15 cellular contexts compared by ENCODE assay signal in genomic region chr21:34374462-34374861, GRCh38. TPM values are rescaled to one million over a fixed set of nuclear protein-coding genes. Genes with fewer than 3 reads are reported as not detected.
A peak's percentile ranks its signal among the peaks of the same experiment; 100 is the strongest.
DNase-seq lines count a peak whose midpoint lies in the region; ATAC-seq, FAIRE-seq and TF ChIP-seq lines count a peak whose summit lies in the region.
"Not testable (repeated sequence)": the region's sequence is repeated elsewhere in the genome, so short reads cannot be mapped to it uniquely, and the experiment has no call there.
"Had no signal": no experiment of that assay in that cellular context is flagged by ENCODE, and none has a peak within 500 bp of the region (broad histone marks: within the 10 kb centered on the region; RNA-seq: fewer than 3 reads in every experiment).

No MANE protein-coding gene starts in this region.

- TF ChIP-seq EP300 in HepG2 (IDR thresholded peaks at IDR 0.05; ENCODE audit: low read depth in 2 of 2, low read length in 2 of 2); HepG2 (CRISPR knock-in tag; IDR thresholded peaks at IDR 0.05; ENCODE audit: borderline replicate concordance); upper lobe of left lung (IDR thresholded peaks at IDR 0.05): not testable (repeated sequence)

- H3K9ac ChIP-seq in HepG2 (ENCODE audit: insufficient read depth, low read depth, low read length), result not testable (repeated sequence)

- H4K20me1 ChIP-seq in HepG2 (ENCODE audit: insufficient read depth, low read length), result not testable (repeated sequence)

- ATAC-seq in Right ventricle myocardium superior (ENCODE audit: poor library complexity) (peak; percentile 34), heart right ventricle (peak in 5 of 8 donors; percentile 27 to 35 (median 31)), right cardiac atrium (peak; percentile 16 to 22), mucosa of descending colon (peak; percentile 16), upper lobe of left lung (ENCODE audit: low FRiP score in 2 of 2) (peak; percentile 50 to 61)
- ATAC-seq in HepG2, result not testable (repeated sequence)

- peak; percentile 4 for FAIRE-seq in HepG2 (lab: Jason Lieb, UNC)

- H3K27ac ChIP-seq in heart right ventricle; right cardiac atrium (ENCODE audit: low read length); HepG2 (ENCODE audit: extremely low read length, insufficient read depth, low read length); upper lobe of left lung: not testable (repeated sequence)

- in situ Hi-C loops in HepG2 (cut with HindIII; ENCODE audit: extremely low pct_ligation_motif_present, low pct_unique_long_range_greater_than_20kb), result not testable (repeated sequence)

- not testable (repeated sequence) for H3K36me3 ChIP-seq in heart right ventricle; HepG2 (replicated peaks in 1 of 2; ENCODE audit: control insufficient read depth in 1 of 2, insufficient read depth in 2 of 2, low read length in 2 of 2); mucosa of descending colon (ENCODE audit: low read depth); upper lobe of left lung

- H3K79me2 ChIP-seq in HepG2 (ENCODE audit: insufficient read depth, low read length), result not testable (repeated sequence)

- not testable (repeated sequence) for H2AFZ ChIP-seq in HepG2 (ENCODE audit: low read length)

- POLR2A ChIA-PET in HepG2 (lab: Yijun Ruan, JAX), result not testable (repeated sequence)

- H3K9me3 ChIP-seq in heart right ventricle; right cardiac atrium (ENCODE audit: control insufficient read depth, low read length); HepG2 (ENCODE audit: low read length); mucosa of descending colon; upper lobe of left lung: not testable (repeated sequence)

- CTCF ChIA-PET in HepG2 (lab: Yijun Ruan, JAX; ENCODE audit: low intra/inter-chr PET ratio, low total read pairs), result not testable (repeated sequence)

- H3K4me3 ChIP-seq in heart right ventricle; right cardiac atrium (ENCODE audit: low read length); HepG2 (replicated peaks in 1 of 3; ENCODE audit: insufficient read depth in 1 of 3, low read depth in 2 of 3, low read length in 3 of 3); mucosa of descending colon; upper lobe of left lung: not testable (repeated sequence)

- WGBS in heart right ventricle, 2 donors, result no CpG with 5 or more reads among the region's 8 CpGs
- no CpG with 5 or more reads among the region's 8 CpGs for WGBS in right cardiac atrium
- WGBS in HepG2 (ENCODE audit: low lambda C conversion rate), result no CpG with 5 or more reads among the region's 8 CpGs
- WGBS in upper lobe of left lung, 2 donors, result no CpG with 5 or more reads among the region's 8 CpGs

- DNase-seq in Right ventricle myocardium superior; heart right ventricle; right cardiac atrium; HepG2 (ENCODE audit: low spot score); mucosa of descending colon; upper lobe of left lung: not testable (repeated sequence)

- TF ChIP-seq CTCF in heart right ventricle (IDR thresholded peaks at IDR 0.05); HepG2 (CRISPR knock-in tag; IDR thresholded peaks at IDR 0.05); mucosa of descending colon (IDR thresholded peaks at IDR 0.05); upper lobe of left lung (IDR thresholded peaks at IDR 0.05): not testable (repeated sequence)

- intact Hi-C loops in Right ventricle myocardium superior (cut with DNase I); heart right ventricle (cut with DNase I); right cardiac atrium (cut with DNase I); HepG2 (cut with micrococcal nuclease; ENCODE audit: unreplicated experiment); mucosa of descending colon (cut with DNase I, micrococcal nuclease): not testable (repeated sequence)

- H3K27me3 ChIP-seq in heart right ventricle; right cardiac atrium (ENCODE audit: control insufficient read depth, insufficient read depth); HepG2 (ENCODE audit: control insufficient read depth in 1 of 2, insufficient read depth in 2 of 2, low read length in 2 of 2); upper lobe of left lung: not testable (repeated sequence)

- H3K4me2 ChIP-seq in HepG2 (ENCODE audit: low read depth, low read length), result not testable (repeated sequence)

- TF ChIP-seq RAD21 in HepG2 (CRISPR knock-in tag; IDR thresholded peaks at IDR 0.05), result not testable (repeated sequence)

- not testable (repeated sequence) for TF ChIP-seq POLR2A in HepG2 (IDR thresholded peaks at IDR 0.05; ENCODE audit: insufficient read depth in 1 of 2, low read depth in 2 of 2, low read length in 2 of 2); upper lobe of left lung (IDR thresholded peaks at IDR 0.05)

- not testable (repeated sequence) for H3K4me1 ChIP-seq in heart right ventricle; right cardiac atrium (ENCODE audit: control insufficient read depth, insufficient read depth, low read length); mucosa of descending colon (ENCODE audit: low read depth); upper lobe of left lung
- H3K4me1 ChIP-seq in HepG2 (ENCODE audit: insufficient read depth, low read length), result peaks cover 25% of the 10 kb centered on the region

- not testable (repeated sequence) for BruUV-seq in HepG2 (replicated peaks; lab: Mats Ljungman, UMichigan)

RNA-seq across cellular contexts. Expression of gene SMIM11, which starts 0.8 kb away (rescaled TPM):
- total RNA-seq in Right ventricle myocardium superior (6.1 TPM), heart right ventricle (10 to 100 TPM in 2 of 10 donors, 1 to 10 TPM in 8; 1.9 to 21.4 (median 7.2) TPM), right cardiac atrium (10 to 100 TPM in 3 of 4 donors, 1 to 10 TPM in 1; 8.8 to 12.8 (median 11.3) TPM), HepG2 (2016; rRNA removed; fragmentation: Illumina TruSeq; extraction: Trizol) (6.4 and 33.6 TPM in 2 replicates), mucosa of descending colon (10 to 100 TPM in 1 of 3 donors, 1 to 10 TPM in 2; 1.7 to 12.1 (median 3.8) TPM), upper lobe of left lung (10 to 100 TPM in 2 of 6 donors, 1 to 10 TPM in 4; 3.0 to 21.6 (median 8.0) TPM)
- polyA plus RNA-seq in heart right ventricle (1 to 10 TPM in 1 of 2 donors, under 1 TPM in 1; 0.80 to 4.3 TPM), right cardiac atrium (9.9 TPM), HepG2 (2011; rRNA removed) (6.8 and 18.9 TPM in 2 replicates)
- total RNA-seq in HepG2 (2016; cell fraction: cytosol; rRNA removed; fragmentation: Illumina TruSeq; extraction: Trizol; ENCODE audit: low read depth), result 3.6 and 4.4 TPM in 2 replicates
- 3.9 and 6.3 TPM in 2 replicates for total RNA-seq in HepG2 (2016; cell fraction: insoluble cytoplasmic fraction; rRNA removed; fragmentation: Illumina TruSeq; extraction: Trizol)
- 3.8 and 22.1 TPM in 2 replicates for total RNA-seq in HepG2 (2016; cell fraction: membrane; rRNA removed; fragmentation: Illumina TruSeq; extraction: Trizol)
- 2.7 and 5.4 TPM in 2 replicates for total RNA-seq in HepG2 (2016; cell fraction: nucleus; rRNA removed; fragmentation: Illumina TruSeq; extraction: Trizol)
- polyA plus RNA-seq in HepG2 (2011; cell fraction: cytosol; rRNA removed), result 3.8 and 5.2 TPM in 2 replicates
- polyA plus RNA-seq in HepG2 (2011; cell fraction: nucleus; rRNA removed), result 2.1 and 6.5 TPM in 2 replicates
- polyA plus RNA-seq in HepG2 (2012), result 0.95 and 1.3 TPM in 2 replicates
- 20.7 and 38.8 TPM in 2 replicates for polyA plus RNA-seq in HepG2 (2016; cell fraction: cytosol; fragmentation: Illumina TruSeq; extraction: Trizol; ENCODE audit: low read depth)
- polyA plus RNA-seq in HepG2 (2016; cell fraction: insoluble cytoplasmic fraction; fragmentation: Illumina TruSeq; extraction: Trizol; ENCODE audit: low read depth), result 5.8 and 18.1 TPM in 2 replicates
- polyA plus RNA-seq in HepG2 (2016; cell fraction: membrane; fragmentation: Illumina TruSeq; extraction: Trizol; ENCODE audit: low read depth), result 9.3 and 18.0 TPM in 2 replicates
- polyA plus RNA-seq in HepG2 (2016; cell fraction: nucleus; fragmentation: Illumina TruSeq; extraction: Trizol; ENCODE audit: insufficient read depth, low read depth), result 4.7 and 7.1 TPM in 2 replicates
- polyA minus RNA-seq in HepG2 (2011; rRNA and poly(A)+ RNA removed; ENCODE audit: low replicate concordance), result 3.0 and 12.3 TPM in 2 replicates
- 1.3 and 3.8 TPM in 2 replicates for polyA minus RNA-seq in HepG2 (2011; cell fraction: cytosol; rRNA and poly(A)+ RNA removed)
- polyA minus RNA-seq in HepG2 (2011; cell fraction: nucleus; rRNA and poly(A)+ RNA removed), result 3.0 and 6.0 TPM in 2 replicates
- total RNA-seq: G401 had no signal

RNA-seq across cellular contexts. Expression of gene KCNE2, which starts 10.7 kb away (rescaled TPM):
- total RNA-seq in Right ventricle myocardium superior (not detected), heart right ventricle (not detected), right cardiac atrium (under 1 TPM in 2 of 4 donors, not detected in 2; 0.33 to 0.37 TPM), HepG2 (2016; rRNA removed; fragmentation: Illumina TruSeq; extraction: Trizol) (not detected in 2 replicates), mucosa of descending colon (1 to 10 TPM in 1 of 3 donors, under 1 TPM in 2; 0.38 to 1.0 (median 0.84) TPM), upper lobe of left lung (not detected)
- polyA plus RNA-seq in heart right ventricle (under 1 TPM; 0.04 to 0.73 TPM), right cardiac atrium (0.18 TPM), HepG2 (2011; rRNA removed) (0.07 TPM in 1 of 2 replicates, not detected in the other)
- total RNA-seq in HepG2 (2016; cell fraction: cytosol; rRNA removed; fragmentation: Illumina TruSeq; extraction: Trizol; ENCODE audit: low read depth), result not detected in 2 replicates
- not detected in 2 replicates for total RNA-seq in HepG2 (2016; cell fraction: insoluble cytoplasmic fraction; rRNA removed; fragmentation: Illumina TruSeq; extraction: Trizol)
- total RNA-seq in HepG2 (2016; cell fraction: membrane; rRNA removed; fragmentation: Illumina TruSeq; extraction: Trizol), result not detected in 2 replicates
- total RNA-seq in HepG2 (2016; cell fraction: nucleus; rRNA removed; fragmentation: Illumina TruSeq; extraction: Trizol), result not detected in 2 replicates
- not detected in 2 replicates for polyA plus RNA-seq in HepG2 (2011; cell fraction: cytosol; rRNA removed)
- polyA plus RNA-seq in HepG2 (2011; cell fraction: nucleus; rRNA removed), result not detected in 2 replicates
- not detected in 2 replicates for polyA plus RNA-seq in HepG2 (2012)
- polyA plus RNA-seq in HepG2 (2016; cell fraction: cytosol; fragmentation: Illumina TruSeq; extraction: Trizol; ENCODE audit: low read depth), result not detected in 2 replicates
- polyA plus RNA-seq in HepG2 (2016; cell fraction: insoluble cytoplasmic fraction; fragmentation: Illumina TruSeq; extraction: Trizol; ENCODE audit: low read depth), result not detected in 2 replicates
- polyA plus RNA-seq in HepG2 (2016; cell fraction: membrane; fragmentation: Illumina TruSeq; extraction: Trizol; ENCODE audit: low read depth), result not detected in 2 replicates
- not detected in 2 replicates for polyA plus RNA-seq in HepG2 (2016; cell fraction: nucleus; fragmentation: Illumina TruSeq; extraction: Trizol; ENCODE audit: insufficient read depth, low read depth)
- not detected in 2 replicates for polyA minus RNA-seq in HepG2 (2011; rRNA and poly(A)+ RNA removed; ENCODE audit: low replicate concordance)
- not detected in 2 replicates for polyA minus RNA-seq in HepG2 (2011; cell fraction: cytosol; rRNA and poly(A)+ RNA removed)
- not detected in 2 replicates for polyA minus RNA-seq in HepG2 (2011; cell fraction: nucleus; rRNA and poly(A)+ RNA removed)
- total RNA-seq: CD4-positive, alpha-beta memory T cell; CD4-positive, CD25-positive, alpha-beta regulatory T cell; CD8-positive, alpha-beta memory T cell; Daoy; G401; GM12878 had no signal
- polyA plus RNA-seq: AG04450; CD8-positive, alpha-beta memory T cell; GM12878 had no signal

RNA-seq across cellular contexts. Expression of gene SMIM34, which starts 49.3 kb away (rescaled TPM):
- not detected for total RNA-seq in Right ventricle myocardium superior
- total RNA-seq in heart right ventricle, result under 1 TPM in 1 of 10 donors, not detected in 9; 0.30 TPM
- polyA plus RNA-seq in heart right ventricle, result not detected
- total RNA-seq in right cardiac atrium, result under 1 TPM in 2 of 4 donors, not detected in 2; 0.26 to 0.34 TPM
- not detected for polyA plus RNA-seq in right cardiac atrium
- total RNA-seq in HepG2 (2016; rRNA removed; fragmentation: Illumina TruSeq; extraction: Trizol), result not detected in 2 replicates
- not detected in 2 replicates for total RNA-seq in HepG2 (2016; cell fraction: cytosol; rRNA removed; fragmentation: Illumina TruSeq; extraction: Trizol; ENCODE audit: low read depth)
- total RNA-seq in HepG2 (2016; cell fraction: insoluble cytoplasmic fraction; rRNA removed; fragmentation: Illumina TruSeq; extraction: Trizol), result not detected in 2 replicates
- not detected in 2 replicates for total RNA-seq in HepG2 (2016; cell fraction: membrane; rRNA removed; fragmentation: Illumina TruSeq; extraction: Trizol)
- not detected in 2 replicates for total RNA-seq in HepG2 (2016; cell fraction: nucleus; rRNA removed; fragmentation: Illumina TruSeq; extraction: Trizol)
- not detected in 2 replicates for polyA plus RNA-seq in HepG2 (2011; rRNA removed)
- not detected in 2 replicates for polyA plus RNA-seq in HepG2 (2011; cell fraction: cytosol; rRNA removed)
- polyA plus RNA-seq in HepG2 (2011; cell fraction: nucleus; rRNA removed), result not detected in 2 replicates
- not detected in 2 replicates for polyA plus RNA-seq in HepG2 (2012)
- not detected in 2 replicates for polyA plus RNA-seq in HepG2 (2016; cell fraction: cytosol; fragmentation: Illumina TruSeq; extraction: Trizol; ENCODE audit: low read depth)
- polyA plus RNA-seq in HepG2 (2016; cell fraction: insoluble cytoplasmic fraction; fragmentation: Illumina TruSeq; extraction: Trizol; ENCODE audit: low read depth), result not detected in 2 replicates
- not detected in 2 replicates for polyA plus RNA-seq in HepG2 (2016; cell fraction: membrane; fragmentation: Illumina TruSeq; extraction: Trizol; ENCODE audit: low read depth)
- not detected in 2 replicates for polyA plus RNA-seq in HepG2 (2016; cell fraction: nucleus; fragmentation: Illumina TruSeq; extraction: Trizol; ENCODE audit: insufficient read depth, low read depth)
- polyA minus RNA-seq in HepG2 (2011; rRNA and poly(A)+ RNA removed; ENCODE audit: low replicate concordance), result not detected in 2 replicates
- polyA minus RNA-seq in HepG2 (2011; cell fraction: cytosol; rRNA and poly(A)+ RNA removed), result not detected in 2 replicates
- not detected in 2 replicates for polyA minus RNA-seq in HepG2 (2011; cell fraction: nucleus; rRNA and poly(A)+ RNA removed)
- total RNA-seq in mucosa of descending colon, result not detected
- 1 to 10 TPM in 2 of 6 donors, under 1 TPM in 3, not detected in 1; 0.24 to 5.2 (median 0.61) TPM for total RNA-seq in upper lobe of left lung
- total RNA-seq: A673; CD4-positive, alpha-beta memory T cell; CD4-positive, CD25-positive, alpha-beta regulatory T cell; CD8-positive, alpha-beta memory T cell; Daoy; GM12878 had no signal
- polyA plus RNA-seq: AG04450; CD14-positive monocyte; CD4-positive, alpha-beta memory T cell; CD4-positive, CD25-positive, alpha-beta regulatory T cell; CD8-positive, alpha-beta memory T cell; GM12878 had no signal
